ENCODE assay signal across 15 cellular contexts in the genomic region with DNA sequence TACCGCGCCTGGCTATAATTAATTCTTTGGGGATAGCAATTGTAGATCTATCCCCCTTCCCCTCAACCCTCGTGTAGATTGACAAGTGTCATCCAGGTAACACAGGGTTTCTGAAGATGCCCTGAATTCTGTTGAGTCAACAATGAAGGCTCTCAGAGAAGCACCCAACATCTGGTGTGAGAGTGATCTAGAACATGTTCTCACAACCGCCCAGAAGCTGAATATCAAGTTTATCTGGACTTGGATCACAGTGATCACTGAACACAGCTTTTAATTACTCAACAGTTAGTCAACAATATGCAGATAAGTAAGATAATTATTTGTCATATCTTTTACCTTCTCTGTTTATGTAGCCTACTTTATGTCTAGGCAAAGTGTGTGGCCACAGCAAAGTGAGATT.
A peak's percentile ranks its signal among the peaks of the same experiment; 100 is the strongest.
DNase-seq lines count a peak whose midpoint lies in the region; ATAC-seq, FAIRE-seq and TF ChIP-seq lines count a peak whose summit lies in the region.
"Had no signal": no experiment of that assay in that cellular context is flagged by ENCODE, and none has a peak within 500 bp of the region (broad histone marks: within the 10 kb centered on the region; RNA-seq: fewer than 3 reads in every experiment).

No MANE protein-coding gene starts in this region.

- H3K36me3 ChIP-seq in bronchial epithelial cell (ENCODE audit: control insufficient read depth, insufficient read depth, low read length) = no peaks in the 10 kb centered on the region

- ATAC-seq in esophagus mucosa (peak; percentile 62), HG03175 (IDR thresholded peaks at IDR 0.05; ENCODE audit: unreplicated experiment) (no peak)
- ATAC-seq: GM12878 had no signal

- TF ChIP-seq CTCF in bronchial epithelial cell (IDR thresholded peaks at IDR 0.05; ENCODE audit: insufficient read depth, low read length, severe bottlenecking) (no peak), neural crest cell (conservative IDR thresholded peaks at IDR 0.05) (no peak)

- H3K4me3 Mint-ChIP-seq in neural crest cell = no peak overlapping the region
- H3K4me3 Mint-ChIP-seq: CD4-positive, alpha-beta memory T cell; H9 had no signal

- H3K36me3 Mint-ChIP-seq in neural crest cell (ENCODE audit: low read depth) = peaks cover 26% of the 10 kb centered on the region
- H3K36me3 Mint-ChIP-seq: CD4-positive, alpha-beta memory T cell had no signal

- H3K9me3 Mint-ChIP-seq in neural crest cell = peaks cover 12% of the 10 kb centered on the region
- H3K9me3 Mint-ChIP-seq: H9 had no signal

- H3K27ac Mint-ChIP-seq in neural crest cell (ENCODE audit: unreplicated experiment) = peak overlapping the region; percentile 82
- H3K27ac Mint-ChIP-seq: H9 had no signal

- no peak for FAIRE-seq in bronchial epithelial cell (lab: Jason Lieb, UNC)
- FAIRE-seq: A204.1, GM12878, H1 had no signal

- no peaks in the 10 kb centered on the region for H3K27me3 ChIP-seq in bronchial epithelial cell (ENCODE audit: control insufficient read depth, insufficient read depth, low read length)

- peaks cover 56% of the 10 kb centered on the region for H3K4me1 Mint-ChIP-seq in neural crest cell

- H3K27me3 Mint-ChIP-seq in neural crest cell (ENCODE audit: low read depth) = no peaks in the 10 kb centered on the region

- peak; percentile 26 for DNase-seq in amniotic epithelial cell (ENCODE audit: low read depth)
- peak; percentile 49 for DNase-seq in bronchial epithelial cell (ENCODE audit: low read depth)
- DNase-seq in neural crest cell (ENCODE audit: low read depth, low spot score) = no peak
- no peak for DNase-seq in activated CD8-positive, alpha-beta memory T cell treated with anti-CD3 and anti-CD28 coated beads for 24 hours
- DNase-seq in RPMI8226 = no peak
- DNase-seq: AML-193; CD4-positive, alpha-beta memory T cell; DMS153; DND-41; H9 had no signal

- no peak overlapping the region for H3K4me3 ChIP-seq in bronchial epithelial cell (ENCODE audit: low read depth, low read length)
- H3K4me3 ChIP-seq: GM12878 had no signal

Comparison
In these comparisons a context has a peak if more than half of its experiments do, and no peak if none do; other contexts are left out.
1. DNase-seq: peak in amniotic epithelial cell (single experiment) and bronchial epithelial cell (single experiment); none in neural crest cell (single experiment), activated CD8-positive, alpha-beta memory T cell treated with anti-CD3 and anti-CD28 coated beads for 24 hours (single experiment) and RPMI8226 (single experiment).